8 cellular contexts compared by ENCODE assay signal in genomic region chr11:31812392-31813241, GRCh38. TPM values are rescaled to one million over a fixed set of nuclear protein-coding genes. Genes with fewer than 3 reads are reported as not detected.
A peak's percentile ranks its signal among the peaks of the same experiment; 100 is the strongest.
DNase-seq lines count a peak whose midpoint lies in the region; ATAC-seq and TF ChIP-seq lines count a peak whose summit lies in the region.

No MANE protein-coding gene starts in this region.

- H3K4me3 Mint-ChIP-seq in activated CD4-positive, alpha-beta T cell treated with anti-CD3 and anti-CD28 coated beads for 36 hours, result peak overlapping the region; percentile 51
- peak overlapping the region; percentile 55 for H3K4me3 Mint-ChIP-seq in activated CD8-positive, alpha-beta T cell treated with anti-CD3 and anti-CD28 coated beads for 36 hours
- H3K4me3 Mint-ChIP-seq in stimulated activated naive CD8-positive, alpha-beta T cell treated with anti-CD3 and anti-CD28 coated beads, Interleukin-15, amount 100 ng/mL, for 72 hours, result peak overlapping the region; percentile 81 to 90

- no peak for TF ChIP-seq CTCF in activated CD8-positive, alpha-beta T cell treated with anti-CD3 and anti-CD28 coated beads for 36 hours (IDR thresholded peaks at IDR 0.05)

- H3K4me1 Mint-ChIP-seq in activated CD4-positive, alpha-beta T cell treated with anti-CD3 and anti-CD28 coated beads for 36 hours, result peaks cover 49% of the 10 kb centered on the region
- peaks cover 51% of the 10 kb centered on the region for H3K4me1 Mint-ChIP-seq in activated CD8-positive, alpha-beta T cell treated with anti-CD3 and anti-CD28 coated beads for 36 hours (ENCODE audit: low read depth)
- peaks cover 82% of the 10 kb centered on the region for H3K4me1 Mint-ChIP-seq in stimulated activated naive CD8-positive, alpha-beta T cell treated with anti-CD3 and anti-CD28 coated beads, Interleukin-15, amount 100 ng/mL, for 72 hours

- POLR2A ChIA-PET in activated CD4-positive, alpha-beta T cell treated with anti-CD3 and anti-CD28 coated beads for 36 hours (lab: Charles Lee), result no interaction called here
- POLR2A ChIA-PET in activated CD8-positive, alpha-beta T cell treated with anti-CD3 and anti-CD28 coated beads for 36 hours (lab: Charles Lee), result interaction anchor here (0.9 to 1.3 kb wide), 3 partner anchors 8 to 13 kb away, joined by 3 to 4 read pairs (median 4); no protein-coding TSS in a partner anchor

- no peaks in the 10 kb centered on the region for H3K9me3 Mint-ChIP-seq in activated CD4-positive, alpha-beta T cell treated with anti-CD3 and anti-CD28 coated beads for 36 hours (ENCODE audit: low read depth)
- no peaks in the 10 kb centered on the region for H3K9me3 Mint-ChIP-seq in activated CD8-positive, alpha-beta T cell treated with anti-CD3 and anti-CD28 coated beads for 36 hours
- no peaks in the 10 kb centered on the region for H3K9me3 Mint-ChIP-seq in stimulated activated naive CD8-positive, alpha-beta T cell treated with anti-CD3 and anti-CD28 coated beads, Interleukin-15, amount 100 ng/mL, for 72 hours

- H3K36me3 Mint-ChIP-seq in activated CD4-positive, alpha-beta T cell treated with anti-CD3 and anti-CD28 coated beads for 36 hours (ENCODE audit: low read depth), result no peaks in the 10 kb centered on the region
- H3K36me3 Mint-ChIP-seq in activated CD8-positive, alpha-beta T cell treated with anti-CD3 and anti-CD28 coated beads for 36 hours (ENCODE audit: low read depth), result no peaks in the 10 kb centered on the region

- CTCF ChIA-PET in activated CD4-positive, alpha-beta T cell treated with anti-CD3 and anti-CD28 coated beads for 36 hours (lab: Charles Lee), result no interaction called here
- CTCF ChIA-PET in activated CD8-positive, alpha-beta T cell treated with anti-CD3 and anti-CD28 coated beads for 36 hours (lab: Charles Lee), result no interaction called here

- ATAC-seq in activated CD4-positive, alpha-beta T cell treated with anti-CD3 and anti-CD28 coated beads for 36 hours, result no peak
- ATAC-seq in activated CD8-positive, alpha-beta T cell treated with anti-CD3 and anti-CD28 coated beads for 36 hours, result no peak
- no peak for ATAC-seq in stimulated activated naive CD8-positive, alpha-beta T cell treated with anti-CD3 and anti-CD28 coated beads, Interleukin-15, amount 100 ng/mL, for 72 hours
- ATAC-seq in GM18873 (IDR thresholded peaks at IDR 0.05; ENCODE audit: low FRiP score, unreplicated experiment) (no peak), GM21360 (IDR thresholded peaks at IDR 0.05; ENCODE audit: unreplicated experiment) (no peak)

- peak overlapping the region; percentile 47 for H3K4me3 ChIP-seq in iPS-18c (ENCODE audit: insufficient read depth, low read depth, low read length)

- peaks cover 65% of the 10 kb centered on the region for H3K27me3 Mint-ChIP-seq in activated CD4-positive, alpha-beta T cell treated with anti-CD3 and anti-CD28 coated beads for 36 hours
- H3K27me3 Mint-ChIP-seq in activated CD8-positive, alpha-beta T cell treated with anti-CD3 and anti-CD28 coated beads for 36 hours, result peaks cover 74% of the 10 kb centered on the region
- peaks cover 100% of the 10 kb centered on the region for H3K27me3 Mint-ChIP-seq in stimulated activated naive CD8-positive, alpha-beta T cell treated with anti-CD3 and anti-CD28 coated beads, Interleukin-15, amount 100 ng/mL, for 72 hours

- H3K27ac Mint-ChIP-seq in activated CD4-positive, alpha-beta T cell treated with anti-CD3 and anti-CD28 coated beads for 36 hours, result no peak overlapping the region
- H3K27ac Mint-ChIP-seq in activated CD8-positive, alpha-beta T cell treated with anti-CD3 and anti-CD28 coated beads for 36 hours, result no peak overlapping the region
- no peak overlapping the region for H3K27ac Mint-ChIP-seq in stimulated activated naive CD8-positive, alpha-beta T cell treated with anti-CD3 and anti-CD28 coated beads, Interleukin-15, amount 100 ng/mL, for 72 hours

- intact Hi-C loops in activated CD4-positive, alpha-beta T cell treated with anti-CD3 and anti-CD28 coated beads for 36 hours (cut with DNase I, micrococcal nuclease), result loop anchor here (5.0 to 10.0 kb wide), 3 partner anchors 280 to 418 kb away; partner anchors contain the start of genes ELP4 (in 1 of the 2), IMMP1L (in 1 of the 2) and RCN1 (in 1 of the 2)
- intact Hi-C loops in activated CD8-positive, alpha-beta T cell treated with anti-CD3 and anti-CD28 coated beads for 36 hours (cut with micrococcal nuclease), result no loop called here

- no peaks in the 10 kb centered on the region for H3K9me3 ChIP-seq in iPS-18c (ENCODE audit: control insufficient read depth, insufficient read depth, low read length)

- DNase-seq in activated CD4-positive, alpha-beta T cell treated with anti-CD3 and anti-CD28 coated beads for 36 hours, result peak; percentile 35
- no peak for DNase-seq in activated CD4-positive, alpha-beta T cell treated with anti-CD3 and anti-CD28 coated beads for 48 hours
- no peak for DNase-seq in activated CD8-positive, alpha-beta T cell treated with anti-CD3 and anti-CD28 coated beads for 36 hours
- no peak for DNase-seq in stimulated activated naive CD8-positive, alpha-beta T cell treated with anti-CD3 and anti-CD28 coated beads, Interleukin-15, amount 100 ng/mL, for 72 hours
- DNase-seq in SIG-M5 (lab: John Stamatoyannopoulos, UW), result no peak

RNA-seq across cellular contexts. Expression of gene PAX6, which starts 1.5 kb away (rescaled TPM):
- total RNA-seq in activated CD4-positive, alpha-beta T cell treated with anti-CD3 and anti-CD28 coated beads for 36 hours, result under 1 TPM in 1 of 2 experiments, not detected in 1; 0.07 TPM
- not detected for total RNA-seq in activated CD8-positive, alpha-beta T cell treated with anti-CD3 and anti-CD28 coated beads for 36 hours
